Comparison of ENCODE assay signal across 8 cellular contexts in the genomic region with DNA sequence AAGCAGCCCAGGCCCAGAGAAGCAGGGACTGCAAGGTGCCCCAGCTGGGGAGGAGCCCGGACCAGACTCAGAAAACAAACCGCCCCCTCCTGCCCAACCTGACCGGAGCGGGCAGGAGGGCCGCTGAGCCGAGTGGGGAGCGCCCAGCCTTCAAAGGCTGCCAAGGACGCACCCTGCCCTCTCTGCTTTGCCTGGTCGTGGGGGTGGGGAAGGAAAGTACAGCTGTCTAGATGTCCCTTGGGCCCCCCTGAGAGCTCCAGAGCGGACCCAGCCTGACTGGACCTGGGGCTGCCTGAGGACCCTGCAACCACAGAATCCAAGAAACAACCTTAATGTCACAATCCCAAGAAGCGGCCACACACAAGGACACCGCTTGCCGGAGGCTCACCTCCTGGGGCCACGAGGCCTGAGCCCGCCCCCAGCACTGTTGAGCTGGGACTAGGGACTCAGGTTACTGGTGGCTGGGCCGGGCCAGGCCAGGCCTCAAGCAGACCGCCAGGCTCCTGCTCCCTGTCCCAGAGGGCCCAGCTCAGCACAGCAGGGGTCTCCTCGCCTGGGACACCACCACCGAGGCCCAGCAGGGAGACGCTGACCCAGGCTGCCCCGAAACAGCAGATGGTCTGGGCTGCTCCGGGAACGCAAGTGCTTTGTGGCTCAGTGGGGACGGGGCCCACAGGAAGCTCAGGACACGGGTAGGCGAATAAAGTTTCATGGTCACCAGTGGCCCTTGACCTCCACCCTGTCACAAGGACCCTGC. TPM values are rescaled to one million over a fixed set of nuclear protein-coding genes. Genes with fewer than 3 reads are reported as not detected.
DNase-seq lines count a peak whose midpoint lies in the region; ATAC-seq and TF ChIP-seq lines count a peak whose summit lies in the region.

No MANE protein-coding gene starts in this region.

- H3K36me3 Mint-ChIP-seq in neural progenitor cell, result peaks cover 3% of the 10 kb centered on the region

- H3K9me3 Mint-ChIP-seq in neural progenitor cell, result no peaks in the 10 kb centered on the region

- H3K4me1 ChIP-seq in ES-I3 (ENCODE audit: insufficient read depth, low read length) (no peaks in the 10 kb centered on the region; the same call in 1 of the 2 replicates), Panc1 (ENCODE audit: control insufficient read depth, insufficient read depth, low read length) (peaks cover 55% of the 10 kb centered on the region), neural progenitor cell (peaks cover 12% of the 10 kb centered on the region)

- no peak overlapping the region for H3K27ac Mint-ChIP-seq in neural progenitor cell

- peak overlapping the region; percentile 95 for H3K4me2 ChIP-seq in neural progenitor cell

- intact Hi-C loops in Panc1 (cut with micrococcal nuclease; ENCODE audit: unreplicated experiment), result no loop called here

- H3K36me3 ChIP-seq in ES-I3 (ENCODE audit: insufficient read depth, low read length) (no peaks in the 10 kb centered on the region), Panc1 (ENCODE audit: control insufficient read depth, insufficient read depth, low read length) (no peaks in the 10 kb centered on the region; the same call in 1 of the 2 replicates), neural progenitor cell (no peaks in the 10 kb centered on the region)

- no peak for TF ChIP-seq CTCF in Panc1 (IDR thresholded peaks at IDR 0.05)
- no peak for TF ChIP-seq CTCF in epithelial cell of proximal tubule (conservative IDR thresholded peaks at IDR 0.05; ENCODE audit: low read depth, low read length)
- no peak for TF ChIP-seq CTCF in neural progenitor cell (IDR thresholded peaks at IDR 0.05)

- H3K79me2 ChIP-seq in neural progenitor cell (ENCODE audit: low read depth), result peaks cover 47% of the 10 kb centered on the region

- POLR2A ChIA-PET in Panc1 (lab: Charles Lee), result interaction anchor here (0.5 kb wide), 1 partner anchor 387 kb away, joined by 3 read pairs; no protein-coding TSS in a partner anchor

- H3K27me3 ChIP-seq in Panc1 (ENCODE audit: control insufficient read depth, insufficient read depth, low read length), result no peaks in the 10 kb centered on the region
- H3K27me3 ChIP-seq in neural progenitor cell, result peaks cover under 1% of the 10 kb centered on the region

- H3K9ac ChIP-seq in ES-I3 (ENCODE audit: low read depth, low read length) (peak overlapping the region; percentile 76; the same call in 1 of the 2 replicates), neural progenitor cell (peak overlapping the region; percentile 2)

- H3K27ac ChIP-seq in Panc1 (ENCODE audit: low read length) (peak overlapping the region; percentile 93), neural progenitor cell (no peak overlapping the region)

- in situ Hi-C loops in Panc1 (cut with HindIII; ENCODE audit: low pct_unique_long_range_greater_than_20kb, low sequenced_read_pairs), result no loop called here

- ATAC-seq in Panc1 (peak; percentile 28), HG02678 (IDR thresholded peaks at IDR 0.05; ENCODE audit: unreplicated experiment) (no peak)

- H3K27me3 Mint-ChIP-seq in neural progenitor cell (ENCODE audit: insufficient read depth, low read depth), result peaks cover 4% of the 10 kb centered on the region

- peaks cover 73% of the 10 kb centered on the region for H4K20me1 ChIP-seq in neural progenitor cell (ENCODE audit: low read depth)

- H3K4me3 ChIP-seq in Panc1 (ENCODE audit: low read depth in 2 of 2, low read length in 2 of 2), result peak overlapping the region; percentile 74 to 85
- H3K4me3 ChIP-seq in epithelial cell of proximal tubule (ENCODE audit: low read depth, low read length), result peak overlapping the region; percentile 84
- peak overlapping the region; percentile 90 for H3K4me3 ChIP-seq in neural progenitor cell

- CTCF ChIA-PET in Panc1 (lab: Charles Lee), result no interaction called here

- H2AFZ ChIP-seq in neural progenitor cell (replicated peaks), result no peak overlapping the region

- no peaks in the 10 kb centered on the region for H3K9me3 ChIP-seq in ES-I3 (ENCODE audit: control insufficient read depth, insufficient read depth, low read length)
- H3K9me3 ChIP-seq in Panc1 (ENCODE audit: control insufficient read depth, insufficient read depth, low read depth, low read length), result no peaks in the 10 kb centered on the region
- no peaks in the 10 kb centered on the region for H3K9me3 ChIP-seq in neural progenitor cell (ENCODE audit: low read depth)

- DNase-seq in Panc1 (ENCODE audit: low read depth, low spot score), result no peak
- no peak for DNase-seq in epithelial cell of proximal tubule (ENCODE audit: low read depth)
- peak; percentile 81 for DNase-seq in neural progenitor cell (ENCODE audit: low spot score)
- DNase-seq in NK-92 treated with Interleukin-12 subunit alpha and Interleukin-12 subunit beta, amount 100 ng/mL, for 24 hours (lab: John Stamatoyannopoulos, UW), result no peak
- no peak for DNase-seq in mucosa of gallbladder (ENCODE audit: low spot score)
- DNase-seq in COLO829 (ENCODE audit: low spot score), result no peak

- no TSS peak for BruUV-seq in Panc1 (replicated peaks; lab: Mats Ljungman, UMichigan)

- H3F3A ChIP-seq in neural progenitor cell (ENCODE audit: low read depth), result peaks cover 28% of the 10 kb centered on the region

- H3K4me3 Mint-ChIP-seq in neural progenitor cell, result peak overlapping the region; percentile 87

- peaks cover 13% of the 10 kb centered on the region for H3K4me1 Mint-ChIP-seq in neural progenitor cell

RNA-seq across cellular contexts. Expression of gene DVL1, which starts 1.4 kb away (rescaled TPM):
- total RNA-seq in Panc1 (2021; ENCODE audit: unreplicated experiment) (144 TPM), epithelial cell of proximal tubule (78.6 and 113 TPM in 2 replicates), neural progenitor cell (ENCODE audit: low replicate concordance) (14.5 and 64.1 TPM in 2 replicates), mucosa of gallbladder (72.7 TPM)
- polyA plus RNA-seq in Panc1 (2012; ENCODE audit: insufficient read length), result 221 TPM

RNA-seq across cellular contexts. Expression of gene MXRA8, which starts 10.5 kb away (rescaled TPM):
- 96.0 TPM for total RNA-seq in Panc1 (2021; ENCODE audit: unreplicated experiment)
- 202 TPM for polyA plus RNA-seq in Panc1 (2012; ENCODE audit: insufficient read length)
- total RNA-seq in epithelial cell of proximal tubule, result 43.2 and 137 TPM in 2 replicates
- total RNA-seq in neural progenitor cell (ENCODE audit: low replicate concordance), result 6.8 and 24.0 TPM in 2 replicates
- 73.1 TPM for total RNA-seq in mucosa of gallbladder

RNA-seq across cellular contexts. Expression of gene TAS1R3, which starts 16.8 kb away (rescaled TPM):
- total RNA-seq in Panc1 (2021; ENCODE audit: unreplicated experiment), result 0.31 TPM
- 0.55 TPM for polyA plus RNA-seq in Panc1 (2012; ENCODE audit: insufficient read length)
- not detected in 2 replicates for total RNA-seq in epithelial cell of proximal tubule
- total RNA-seq in neural progenitor cell (ENCODE audit: low replicate concordance), result 0.22 TPM in 1 of 2 replicates, not detected in the other
- total RNA-seq in mucosa of gallbladder, result 0.40 TPM

RNA-seq across cellular contexts. Expression of gene CPTP, which starts 23.2 kb away (rescaled TPM):
- total RNA-seq in Panc1 (2021; ENCODE audit: unreplicated experiment) (52.2 TPM), epithelial cell of proximal tubule (40.1 and 42.4 TPM in 2 replicates), neural progenitor cell (ENCODE audit: low replicate concordance) (1.0 and 13.5 TPM in 2 replicates), mucosa of gallbladder (36.1 TPM)
- 54.5 TPM for polyA plus RNA-seq in Panc1 (2012; ENCODE audit: insufficient read length)

RNA-seq across cellular contexts. Expression of gene INTS11, which starts 23.4 kb away (rescaled TPM):
- 114 TPM for total RNA-seq in Panc1 (2021; ENCODE audit: unreplicated experiment)
- polyA plus RNA-seq in Panc1 (2012; ENCODE audit: insufficient read length), result 216 TPM
- total RNA-seq in epithelial cell of proximal tubule, result 58.7 and 118 TPM in 2 replicates
- 62.4 and 116 TPM in 2 replicates for total RNA-seq in neural progenitor cell (ENCODE audit: low replicate concordance)
- total RNA-seq in mucosa of gallbladder, result 121 TPM
